8 cellular contexts compared by ENCODE assay signal in the genomic region with DNA sequence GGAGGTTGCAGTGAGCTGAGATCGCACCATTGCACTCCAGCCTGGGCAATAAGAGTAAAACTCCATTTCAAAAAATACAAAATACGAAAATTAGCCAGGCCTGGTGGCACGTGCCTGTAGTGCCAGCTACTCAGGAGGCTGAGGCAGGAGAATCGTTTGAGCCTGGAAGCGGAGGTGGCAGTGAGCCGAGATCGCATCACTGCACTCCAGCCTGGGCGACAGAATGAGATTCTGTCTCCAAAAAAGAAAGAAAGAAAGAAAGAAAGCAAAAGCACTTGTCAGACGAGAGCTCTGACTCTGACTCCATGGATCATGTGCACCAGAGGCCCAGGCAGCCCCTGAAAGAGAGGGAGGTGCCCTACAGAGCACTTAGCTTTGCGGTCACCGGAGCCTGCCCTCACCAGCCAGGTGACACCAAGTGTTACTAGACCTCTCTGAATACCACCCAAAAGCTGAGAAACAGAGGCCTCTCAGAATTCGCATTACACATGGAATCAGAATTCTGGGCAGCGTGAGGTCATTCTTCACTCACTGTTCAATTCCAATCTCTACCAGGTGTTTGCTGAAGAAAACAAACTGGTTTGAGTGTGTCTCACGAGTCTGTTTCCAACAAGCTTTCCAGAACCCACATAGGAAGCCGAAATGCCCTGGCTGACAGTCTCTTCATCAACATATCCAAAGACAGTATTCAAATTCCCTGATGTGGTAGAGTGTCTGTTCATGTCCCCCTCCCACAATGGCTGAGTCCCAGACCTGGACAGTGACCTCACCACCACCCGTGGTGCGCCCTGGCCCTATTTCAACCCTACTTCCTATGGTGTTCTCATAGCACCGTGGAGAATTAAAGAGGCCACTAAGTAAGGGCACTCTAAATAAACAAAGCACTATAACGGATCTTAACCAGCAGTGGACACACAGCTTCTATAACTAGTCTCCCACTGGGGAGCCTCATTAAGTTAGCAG. TPM values are rescaled to one million over a fixed set of nuclear protein-coding genes. Genes with fewer than 3 reads are reported as not detected.
DNase-seq lines count a peak whose midpoint lies in the region; ATAC-seq and TF ChIP-seq lines count a peak whose summit lies in the region.

No MANE protein-coding gene starts in this region.

- DNase-seq in CD4-positive, alpha-beta memory T cell: no peak
- DNase-seq in body of pancreas (peak in 3 of 4 donors; percentile 39 to 53 (median 40)), right lobe of liver (no peak), T-helper 9 cell (no peak), NCI-H1436 (lab: John Stamatoyannopoulos, UW) (no peak)

- H3K4me1 Mint-ChIP-seq in CD4-positive, alpha-beta memory T cell: peaks cover 16 to 41% (median 24%) of the 10 kb centered on the region in 4 donors

- intact Hi-C loops in CD4-positive, alpha-beta memory T cell (cut with micrococcal nuclease): loop anchor here (1.0 to 2.0 kb wide), 4 partner anchors 29 to 193 kb away; partner anchors contain the start of genes COPS3, MPRIP and PLD6
- intact Hi-C loops in body of pancreas (cut with DNase I) (no loop called here), right lobe of liver (cut with DNase I) (no loop called here)

- H3K4me3 ChIP-seq in CD4-positive, alpha-beta memory T cell (ENCODE audit: low read length in 2 of 2): peak overlapping the region; percentile 79 to 82
- H3K4me3 ChIP-seq in body of pancreas (peak overlapping the region in 1 of 2 donors; percentile 98), right lobe of liver (peak overlapping the region; percentile 81 to 99 (median 98)), thymus (ENCODE audit: low read length) (peak overlapping the region; percentile 78)

- peak overlapping the region; percentile 90 to 97 (median 95) for H3K4me3 Mint-ChIP-seq in CD4-positive, alpha-beta memory T cell

- H3K4me1 ChIP-seq in CD4-positive, alpha-beta memory T cell (ENCODE audit: insufficient read depth, low read length): peaks cover 25% of the 10 kb centered on the region
- H3K4me1 ChIP-seq in body of pancreas (peaks cover 26% of the 10 kb centered on the region), right lobe of liver (peaks cover 0 to 47% (median 13%) of the 10 kb centered on the region in 4 donors), thymus (ENCODE audit: control insufficient read depth, insufficient read depth, low read length) (peaks cover 12% of the 10 kb centered on the region)

- H3K27me3 Mint-ChIP-seq in CD4-positive, alpha-beta memory T cell: no peaks in the 10 kb centered on the region

- no peak for TF ChIP-seq CTCF in body of pancreas (IDR thresholded peaks at IDR 0.05)
- TF ChIP-seq CTCF in right lobe of liver (IDR thresholded peaks at IDR 0.05): no peak

- WGBS in body of pancreas, 2 donors: 44 to 49% methylated on average over 19 of the region's 19 CpGs
- WGBS in right lobe of liver (ENCODE audit: insufficient coverage, low coverage, low lambda C conversion rate, missing lambda C conversion rate): 37% methylated on average over 17 of the region's 19 CpGs
- 85% methylated on average over 19 of the region's 19 CpGs for WGBS in thymus

- H3K36me3 Mint-ChIP-seq in CD4-positive, alpha-beta memory T cell: peaks cover 13 to 34% of the 10 kb centered on the region in 2 donors

- H3K27ac ChIP-seq in CD4-positive, alpha-beta memory T cell (ENCODE audit: low read depth, low read length): peak overlapping the region; percentile 94
- H3K27ac ChIP-seq in KOPT-K1 (ENCODE audit: low read depth, low read length, poor library complexity, severe bottlenecking) (peak overlapping the region; percentile 96), body of pancreas (peak overlapping the region in 3 of 4 donors; percentile 91 to 99 (median 97)), right lobe of liver (peak overlapping the region; percentile 97 to 100 (median 100)), thymus (ENCODE audit: low read depth) (peak overlapping the region; percentile 65)

- CTCF ChIA-PET in CD4-positive, alpha-beta memory T cell (lab: Charles Lee; ENCODE audit: partially characterized antibody): interaction anchor here (0.7 to 1.5 kb wide), 5 partner anchors 9 to 93 kb away, joined by 3 read pairs; no protein-coding TSS in a partner anchor

- POLR2A ChIA-PET in CD4-positive, alpha-beta memory T cell (lab: Charles Lee; ENCODE audit: partially characterized antibody): interaction anchor here (0.8 to 3.7 kb wide), 11 partner anchors 8 to 116 kb away, joined by 3 to 39 read pairs (median 6); partner anchors contain the start of gene PLD6

- H3K9me3 Mint-ChIP-seq in CD4-positive, alpha-beta memory T cell: no peaks in the 10 kb centered on the region

- peaks cover 11% of the 10 kb centered on the region for H3K36me3 ChIP-seq in CD4-positive, alpha-beta memory T cell (ENCODE audit: insufficient read depth, low read length)
- H3K36me3 ChIP-seq in KOPT-K1 (ENCODE audit: insufficient read depth, low read length) (peaks cover 22% of the 10 kb centered on the region; the same call in 1 of the 2 replicates), body of pancreas (replicated peaks in 1 of 2; ENCODE audit: insufficient read depth in 1 of 2, low read depth in 2 of 2) (peaks cover 0 to 4% of the 10 kb centered on the region in 2 donors), right lobe of liver (peaks cover 0 to 14% (median 4%) of the 10 kb centered on the region in 4 donors), thymus (ENCODE audit: control insufficient read depth, insufficient read depth) (peaks cover 10% of the 10 kb centered on the region)

- peak overlapping the region; percentile 91 to 99 (median 99) for H3K27ac Mint-ChIP-seq in CD4-positive, alpha-beta memory T cell

- H3K27me3 ChIP-seq in CD4-positive, alpha-beta memory T cell (ENCODE audit: insufficient read depth, low read length): no peaks in the 10 kb centered on the region
- H3K27me3 ChIP-seq in body of pancreas (no peaks in the 10 kb centered on the region), right lobe of liver (no peaks in the 10 kb centered on the region), thymus (ENCODE audit: control insufficient read depth, insufficient read depth) (no peaks in the 10 kb centered on the region)

- TF ChIP-seq POLR2A in body of pancreas (IDR thresholded peaks at IDR 0.05) (peak in 1 of 3 donors; percentile 27), right lobe of liver (IDR thresholded peaks at IDR 0.05) (no peak)

- no peaks in the 10 kb centered on the region for H3K9me3 ChIP-seq in CD4-positive, alpha-beta memory T cell (ENCODE audit: control insufficient read depth in 1 of 2, low read length in 2 of 2)
- H3K9me3 ChIP-seq in KOPT-K1 (ENCODE audit: insufficient read depth, low read length, poor library complexity, severe bottlenecking) (no peaks in the 10 kb centered on the region), body of pancreas (no peaks in the 10 kb centered on the region), right lobe of liver (no peaks in the 10 kb centered on the region), thymus (ENCODE audit: control insufficient read depth) (no peaks in the 10 kb centered on the region)

- ATAC-seq in body of pancreas: peak; percentile 13
- ATAC-seq in right lobe of liver: peak; percentile 3 to 21 (median 4)
- no peak for ATAC-seq in HG02852 (IDR thresholded peaks at IDR 0.05; ENCODE audit: unreplicated experiment)

RNA-seq across cellular contexts. Expression of gene FLCN, which starts 1.5 kb away (rescaled TPM):
- 10 to 100 TPM; 94.4 to 95.0 TPM for total RNA-seq in CD4-positive, alpha-beta memory T cell
- 1 to 10 TPM; 2.4 to 5.2 TPM for polyA plus RNA-seq in CD4-positive, alpha-beta memory T cell
- total RNA-seq in body of pancreas (10 to 100 TPM; 35.8 to 64.3 TPM), right lobe of liver (10 to 100 TPM; 25.4 to 44.3 (median 35.9) TPM)
- 14.4 TPM for polyA plus RNA-seq in thymus

RNA-seq across cellular contexts. Expression of gene PLD6, which starts 29.4 kb away (rescaled TPM):
- 10 to 100 TPM; 12.8 to 13.9 TPM for total RNA-seq in CD4-positive, alpha-beta memory T cell
- 10 to 100 TPM; 18.4 to 26.6 TPM for polyA plus RNA-seq in CD4-positive, alpha-beta memory T cell
- 1 to 10 TPM; 3.6 to 6.6 TPM for total RNA-seq in body of pancreas
- 1 to 10 TPM in 5 of 6 experiments, under 1 TPM in 1; 0.68 to 3.6 (median 2.8) TPM for total RNA-seq in right lobe of liver
- 3.8 TPM for polyA plus RNA-seq in thymus

RNA-seq across cellular contexts. Expression of gene COPS3, which starts 45.6 kb away (rescaled TPM):
- total RNA-seq in CD4-positive, alpha-beta memory T cell: 10 to 100 TPM; 45.4 to 60.5 TPM
- polyA plus RNA-seq in CD4-positive, alpha-beta memory T cell: 100 to 1,000 TPM; 103 TPM
- total RNA-seq in body of pancreas (10 to 100 TPM; 23.1 to 29.8 TPM), right lobe of liver (10 to 100 TPM; 19.7 to 33.0 (median 25.8) TPM)
- 56.6 TPM for polyA plus RNA-seq in thymus

Comparison
In these comparisons a context has a peak if more than half of its experiments do, and no peak if none do; other contexts are left out.
1. DNase-seq: peak in body of pancreas (3 of 4); none in CD4-positive, alpha-beta memory T cell (0 of 5), right lobe of liver (0 of 3), T-helper 9 cell (single experiment) and NCI-H1436 (single experiment).
2. Peak in every context shown above with its lines, with median percentiles within 50 percentile points of each other: H3K27ac ChIP-seq.